In genomic region chr15:33150993-33151392, GRCh38 we compare ENCODE assay signal across 18 cellular contexts. TPM values are rescaled to one million over a fixed set of nuclear protein-coding genes. Genes with fewer than 3 reads are reported as not detected.
DNase-seq lines count a peak whose midpoint lies in the region; ATAC-seq and TF ChIP-seq lines count a peak whose summit lies in the region.
"Had no signal": no experiment of that assay in that cellular context is flagged by ENCODE, and none has a peak within 500 bp of the region (broad histone marks: within the 10 kb centered on the region; RNA-seq: fewer than 3 reads in every experiment).

No MANE protein-coding gene starts in this region.

- ATAC-seq in stimulated activated naive B cell treated with anti-CD40 and anti-IgM and Interleukin-4, amounts not matched to agents 10 μg/mL and 1 μg/mL and 100 μg/mL, for 72 hours (replicated peaks) = peak; percentile 91 to 94
- ATAC-seq in GM18498 (IDR thresholded peaks at IDR 0.05; ENCODE audit: unreplicated experiment) = no peak

- H3K9me3 ChIP-seq in SK-N-SH (no peaks in the 10 kb centered on the region), esophagus muscularis mucosa (no peaks in the 10 kb centered on the region)
- H3K9me3 ChIP-seq: SJCRH30 had no signal

- no peaks in the 10 kb centered on the region; the same call in 1 of the 2 replicates for H4K20me1 ChIP-seq in SK-N-SH (ENCODE audit: insufficient read depth)

- H3K36me3 ChIP-seq in SK-N-SH (replicated peaks in 1 of 2; ENCODE audit: control insufficient read depth in 1 of 2, insufficient read depth in 2 of 2, low read length in 1 of 2) (peaks cover 0 to 8% of the 10 kb centered on the region in 2 experiments), esophagus muscularis mucosa (no peaks in the 10 kb centered on the region)

- peaks cover 12 to 16% of the 10 kb centered on the region in 2 donors for H3K4me1 Mint-ChIP-seq in stimulated activated naive B cell treated with anti-CD40 and anti-IgM and Interleukin-4, amounts not matched to agents 10 μg/mL and 1 μg/mL and 100 μg/mL, for 72 hours

- H3K4me3 ChIP-seq in SK-N-SH (ENCODE audit: low read depth in 2 of 2, low read length in 1 of 2) = peak overlapping the region; percentile 51 to 64; a peak in 3 of 4 replicates
- peak overlapping the region in 3 of 4 donors; percentile 1 to 10 (median 8) for H3K4me3 ChIP-seq in esophagus muscularis mucosa

- no peak overlapping the region for H3K4me3 Mint-ChIP-seq in stimulated activated naive B cell treated with anti-CD40 and anti-IgM and Interleukin-4, amounts not matched to agents 10 μg/mL and 1 μg/mL and 100 μg/mL, for 72 hours
- H3K4me3 Mint-ChIP-seq: natural killer cell; stimulated activated naive CD8-positive, alpha-beta T cell treated with anti-CD3 and anti-CD28 coated beads, Interleukin-15, Interleukin-2, amounts not matched to agents 100 ng/mL and 50 ng/mL, for 24 hours had no signal

- H3K27me3 Mint-ChIP-seq in stimulated activated naive B cell treated with anti-CD40 and anti-IgM and Interleukin-4, amounts not matched to agents 10 μg/mL and 1 μg/mL and 100 μg/mL, for 72 hours = peaks cover 21 to 39% of the 10 kb centered on the region in 2 donors
- H3K27me3 Mint-ChIP-seq: stimulated activated naive CD8-positive, alpha-beta T cell treated with anti-CD3 and anti-CD28 coated beads, Interleukin-15, Interleukin-2, amounts not matched to agents 100 ng/mL and 50 ng/mL, for 24 hours had no signal

- H3K9ac ChIP-seq in SK-N-SH = peak overlapping the region; percentile 88

- no peak for TF ChIP-seq POLR2A in esophagus muscularis mucosa (IDR thresholded peaks at IDR 0.05; ENCODE audit: low read depth)

- H3K36me3 Mint-ChIP-seq in stimulated activated naive B cell treated with anti-CD40 and anti-IgM and Interleukin-4, amounts not matched to agents 10 μg/mL and 1 μg/mL and 100 μg/mL, for 72 hours = no peaks in the 10 kb centered on the region
- H3K36me3 Mint-ChIP-seq: natural killer cell had no signal

- no peaks in the 10 kb centered on the region for H3K27me3 ChIP-seq in SK-N-SH (ENCODE audit: insufficient read depth)
- H3K27me3 ChIP-seq in esophagus muscularis mucosa = no peaks in the 10 kb centered on the region
- H3K27me3 ChIP-seq: SJCRH30 had no signal

- no peak for TF ChIP-seq EP300 in SK-N-SH (IDR thresholded peaks at IDR 0.05; ENCODE audit: borderline replicate concordance in 1 of 2, low read depth in 1 of 2, low read length in 1 of 2)
- TF ChIP-seq EP300 in esophagus muscularis mucosa (IDR thresholded peaks at IDR 0.05) = no peak

- POLR2A ChIA-PET in SK-N-SH (lab: Yijun Ruan, JAX) = no interaction called here

- TF ChIP-seq RAD21 in SK-N-SH (IDR thresholded peaks at IDR 0.05; ENCODE audit: low read length) = no peak

- H3K27ac Mint-ChIP-seq in stimulated activated naive B cell treated with anti-CD40 and anti-IgM and Interleukin-4, amounts not matched to agents 10 μg/mL and 1 μg/mL and 100 μg/mL, for 72 hours = peak overlapping the region; percentile 5
- H3K27ac Mint-ChIP-seq: natural killer cell; stimulated activated naive CD8-positive, alpha-beta T cell treated with anti-CD3 and anti-CD28 coated beads, Interleukin-15, Interleukin-2, amounts not matched to agents 100 ng/mL and 50 ng/mL, for 24 hours had no signal

- WGBS in SK-N-SH (ENCODE audit: low lambda C conversion rate) = 64% methylated on average over 1 of the region's 1 CpG
- WGBS in esophagus muscularis mucosa = 58% methylated on average over 1 of the region's 1 CpG

- intact Hi-C loops in esophagus muscularis mucosa (cut with DNase I) = no loop called here
- intact Hi-C loops in head of caudate nucleus (cut with DNase I) = no loop called here

- no peak overlapping the region for H2AFZ ChIP-seq in SK-N-SH (ENCODE audit: low read depth)

- H3K4me2 ChIP-seq in SK-N-SH = peak overlapping the region; percentile 74

- H3K9me2 ChIP-seq in SK-N-SH = no peaks in the 10 kb centered on the region

- H3K79me2 ChIP-seq in SK-N-SH (ENCODE audit: insufficient read depth) = peaks cover 90% of the 10 kb centered on the region

- H3K9me3 Mint-ChIP-seq in stimulated activated naive B cell treated with anti-CD40 and anti-IgM and Interleukin-4, amounts not matched to agents 10 μg/mL and 1 μg/mL and 100 μg/mL, for 72 hours = no peaks in the 10 kb centered on the region
- H3K9me3 Mint-ChIP-seq: natural killer cell; stimulated activated naive CD8-positive, alpha-beta T cell treated with anti-CD3 and anti-CD28 coated beads, Interleukin-15, Interleukin-2, amounts not matched to agents 100 ng/mL and 50 ng/mL, for 24 hours had no signal

- TF ChIP-seq CTCF in SK-N-SH (IDR thresholded peaks at IDR 0.05) (no peak), esophagus muscularis mucosa (IDR thresholded peaks at IDR 0.05) (no peak)

- H3K4me1 ChIP-seq in SK-N-SH (ENCODE audit: control insufficient read depth in 1 of 2, insufficient read depth in 2 of 2, low read depth in 1 of 2, low read length in 1 of 2) (peaks cover 8 to 18% of the 10 kb centered on the region in 2 experiments; a peak in 3 of 4 replicates), esophagus muscularis mucosa (peaks cover 0 to 4% (median 0%) of the 10 kb centered on the region in 4 donors)

- H3F3A ChIP-seq in SK-N-SH (replicated peaks; ENCODE audit: insufficient read depth) = peaks cover 20% of the 10 kb centered on the region

- CTCF ChIA-PET in SK-N-SH (lab: Yijun Ruan, JAX) = interaction anchor here (0.9 to 1.9 kb wide), 3 partner anchors 11 to 125 kb away, joined by 3 to 10 read pairs (median 4); no protein-coding TSS in a partner anchor

- peak overlapping the region; percentile 65 to 99; a peak in 3 of 4 replicates for H3K27ac ChIP-seq in SK-N-SH (ENCODE audit: low read depth in 2 of 2, low read length in 1 of 2)
- H3K27ac ChIP-seq in esophagus muscularis mucosa (replicated peaks in 1 of 4) = no peak overlapping the region
- H3K27ac ChIP-seq: 22Rv1, HL-60, SJCRH30 had no signal

- peak; percentile 69 for DNase-seq in SIG-M5 treated with dmso at 0.1 percent for 504 hours (lab: John Stamatoyannopoulos, UW; ENCODE audit: unreplicated experiment)
- no peak for DNase-seq in SIG-M5 (lab: John Stamatoyannopoulos, UW)
- no peak for DNase-seq in SK-N-SH
- no peak for DNase-seq in esophagus muscularis mucosa (ENCODE audit: extremely low spot score)
- DNase-seq in stimulated activated naive B cell treated with anti-CD40 and anti-IgM and Interleukin-4, amounts not matched to agents 10 μg/mL and 1 μg/mL and 100 μg/mL, for 72 hours = no peak
- DNase-seq in DMS 273 (lab: John Stamatoyannopoulos, UW; ENCODE audit: unreplicated experiment) = no peak
- no peak for DNase-seq in head of caudate nucleus
- DNase-seq: activated CD4-positive, alpha-beta T cell treated with anti-CD3 and anti-CD28 coated beads for 1 hour; activated T-cell treated with anti-CD3 and anti-CD28 coated beads for 4 hours; cerebellar nuclear complex; natural killer cell; NCI-H187 treated with DMSO at 0.1 percent for 48 hours; SJCRH30 had no signal

TF ChIP-seq in SK-N-SH, 30 proteins besides CTCF, POLR2A, EP300 and RAD21:
- TF ChIP-seq FOXJ3 (CRISPR knock-in tag; IDR thresholded peaks at IDR 0.05) (no peak), TAF1 (IDR thresholded peaks at IDR 0.05; ENCODE audit: borderline replicate concordance, low read depth, low read length) (0 out of 2 replicates have a peak, but pooled peaks have one; percentile 10)

RNA-seq across cellular contexts. Expression of gene FMN1, which starts 43.5 kb away (rescaled TPM):
- polyA plus RNA-seq in SK-N-SH (2012; rRNA removed) = 9.1 and 10.5 TPM in 2 replicates
- polyA plus RNA-seq in SK-N-SH (2012; cell fraction: cytosol; rRNA removed) = 8.4 and 10.0 TPM in 2 replicates
- 23.3 and 34.7 TPM in 2 replicates for polyA plus RNA-seq in SK-N-SH (2012; cell fraction: nucleus; rRNA removed)
- 10 to 100 TPM in 2 of 4 donors, 1 to 10 TPM in 2; 4.8 to 12.5 (median 8.6) TPM for total RNA-seq in esophagus muscularis mucosa
- total RNA-seq: G401 had no signal

Comparison
In these comparisons a context has a peak if more than half of its experiments do, and no peak if none do; other contexts are left out.
1. H3K27ac ChIP-seq: peak in SK-N-SH (2 of 2); none in esophagus muscularis mucosa (0 of 4).